Comparison of ENCODE assay signal across 1 cellular context in genomic region chr9:470041-470781, GRCh38.
TF ChIP-seq lines count a peak whose summit lies in the region.

No MANE protein-coding gene starts in this region.

TF ChIP-seq in HepG2, 621 proteins besides CTCF, POLR2A, EP300 and RAD21 (continued from another document and continues in another):
- TF ChIP-seq HBP1 (CRISPR knock-in tag; IDR thresholded peaks at IDR 0.05; ENCODE audit: low read depth) (no peak), MYC (CRISPR knock-in tag; IDR thresholded peaks at IDR 0.05; ENCODE audit: borderline replicate concordance) (peak; percentile 71), ZNF564 (CRISPR knock-in tag; IDR thresholded peaks at IDR 0.05) (0 out of 2 replicates have a peak, but pooled peaks have one; percentile 68), RFXAP (CRISPR knock-in tag; IDR thresholded peaks at IDR 0.05; ENCODE audit: borderline replicate concordance) (no peak), IRF9 (CRISPR knock-in tag; IDR thresholded peaks at IDR 0.05; ENCODE audit: borderline replicate concordance) (no peak), ZNF740 (CRISPR knock-in tag; IDR thresholded peaks at IDR 0.05) (0 out of 2 replicates have a peak, but pooled peaks have one; percentile 30), SIX4 (CRISPR knock-in tag; IDR thresholded peaks at IDR 0.05) (no peak), AKNA (CRISPR knock-in tag; IDR thresholded peaks at IDR 0.05; ENCODE audit: borderline replicate concordance) (0 out of 2 replicates have a peak, but pooled peaks have one; percentile 30), ZSCAN5A (CRISPR knock-in tag; IDR thresholded peaks at IDR 0.05; ENCODE audit: borderline replicate concordance) (0 out of 2 replicates have a peak, but pooled peaks have one; percentile 69), NFE2L1 (CRISPR knock-in tag; IDR thresholded peaks at IDR 0.05; ENCODE audit: borderline replicate concordance) (no peak), UBTF (CRISPR knock-in tag; IDR thresholded peaks at IDR 0.05) (no peak), PREB (CRISPR knock-in tag; IDR thresholded peaks at IDR 0.05) (peak; percentile 51; the same call in 1 of the 2 replicates), CREM (IDR thresholded peaks at IDR 0.05) (no peak), CREM (CRISPR knock-in tag; IDR thresholded peaks at IDR 0.05) (no peak), MAFK (conservative IDR thresholded peaks at IDR 0.05 in 1 of 2, IDR thresholded peaks at IDR 0.05 in 1 of 2; ENCODE audit: low read length in 2 of 2) (no peak), TBP (CRISPR knock-in tag; IDR thresholded peaks at IDR 0.05) (no peak), MTA1 (CRISPR knock-in tag; IDR thresholded peaks at IDR 0.05; ENCODE audit: borderline replicate concordance) (no peak), GMEB2 (CRISPR knock-in tag; IDR thresholded peaks at IDR 0.05; ENCODE audit: low read depth) (no peak), ZKSCAN1 (IDR thresholded peaks at IDR 0.05; ENCODE audit: low read length) (no peak), ZBTB38 (CRISPR knock-in tag; IDR thresholded peaks at IDR 0.05) (no peak), REXO4 (CRISPR knock-in tag; IDR thresholded peaks at IDR 0.05; ENCODE audit: borderline replicate concordance) (no peak), GPN1 (CRISPR knock-in tag; IDR thresholded peaks at IDR 0.05; ENCODE audit: borderline replicate concordance) (no peak), ZBTB14 (CRISPR knock-in tag; IDR thresholded peaks at IDR 0.05) (no peak), ZFY (CRISPR knock-in tag; IDR thresholded peaks at IDR 0.05) (peak; percentile 75), THAP9 (CRISPR knock-in tag; IDR thresholded peaks at IDR 0.05; ENCODE audit: borderline replicate concordance) (peak; percentile 71; the same call in 1 of the 2 replicates), MAZ (IDR thresholded peaks at IDR 0.05; ENCODE audit: borderline replicate concordance, low read depth, low read length) (0 out of 2 replicates have a peak, but pooled peaks have one; percentile 5), MAZ (CRISPR knock-in tag; IDR thresholded peaks at IDR 0.05; ENCODE audit: low read depth) (peak; percentile 52), ZNF510 (CRISPR knock-in tag; IDR thresholded peaks at IDR 0.05; ENCODE audit: low read depth) (no peak), GATAD1 (CRISPR knock-in tag; IDR thresholded peaks at IDR 0.05) (peak; percentile 59), ZFP36 (IDR thresholded peaks at IDR 0.05; ENCODE audit: borderline replicate concordance, low read depth, low read length, partially characterized antibody) (no peak), ZHX1 (CRISPR knock-in tag; IDR thresholded peaks at IDR 0.05; ENCODE audit: low read depth) (no peak), ETV6 (CRISPR knock-in tag; conservative IDR thresholded peaks at IDR 0.05) (no peak), ZNF24 (IDR thresholded peaks at IDR 0.05) (no peak)
